ENCODE assay signal across 8 cellular contexts in the genomic region with DNA sequence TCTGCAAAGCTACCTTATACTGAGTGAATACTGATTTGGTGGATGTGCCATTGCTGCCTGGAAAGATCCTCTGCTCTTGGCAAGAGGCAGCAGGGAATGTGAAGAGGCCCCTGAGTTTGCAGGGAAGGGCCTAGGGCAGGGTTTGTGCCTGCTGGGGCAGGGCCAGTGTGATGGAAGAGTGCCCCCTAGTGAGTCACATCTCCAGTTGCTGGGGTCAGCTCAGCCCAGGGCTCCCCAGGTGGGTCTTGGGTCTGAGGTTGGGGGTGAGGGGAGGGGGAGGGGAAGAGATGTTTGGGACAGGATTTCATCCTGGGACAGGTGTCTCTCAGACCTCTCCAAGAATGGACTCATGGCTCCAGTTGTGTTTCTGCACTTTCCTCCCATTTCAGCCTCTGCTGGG. TPM values are rescaled to one million over a fixed set of nuclear protein-coding genes. Genes with fewer than 3 reads are reported as not detected.
DNase-seq lines count a peak whose midpoint lies in the region; ATAC-seq, FAIRE-seq and TF ChIP-seq lines count a peak whose summit lies in the region.

No MANE protein-coding gene starts in this region.

- H3K27ac ChIP-seq in A549 = peak overlapping the region; percentile 37 to 99; a peak in 5 of 6 replicates
- no peak overlapping the region for H3K27ac ChIP-seq in kidney (ENCODE audit: low read depth in 2 of 2, low read length in 2 of 2)
- no peak overlapping the region for H3K27ac ChIP-seq in uterus
- no peak overlapping the region for H3K27ac ChIP-seq in RWPE1

- DNase-seq in A549 (ENCODE audit: low read depth in 1 of 2, low spot score in 1 of 2) (no peak), HCEC 1CT (peak; percentile 40), kidney (peak; percentile 67), uterus (no peak), RWPE1 (ENCODE audit: low spot score) (no peak), NCI-H187 treated with DMSO at 0.1 percent for 48 hours (lab: John Stamatoyannopoulos, UW) (no peak)
- DNase-seq in activated naive CD8-positive, alpha-beta T cell treated with anti-CD3 and anti-CD28 coated beads, Interleukin-2, amount 10 ng/mL, durations not matched to agents 7 days and 5 days = no peak

- peaks cover 60% of the 10 kb centered on the region for H3K27me3 Mint-ChIP-seq in activated naive CD8-positive, alpha-beta T cell treated with anti-CD3 and anti-CD28 coated beads, Interleukin-2, amount 10 ng/mL, durations not matched to agents 7 days and 5 days

- H3K4me3 ChIP-seq in A549 = no peak overlapping the region
- H3K4me3 ChIP-seq in kidney (ENCODE audit: low read length in 2 of 2) = no peak overlapping the region
- H3K4me3 ChIP-seq in uterus = no peak overlapping the region

- H3K27ac Mint-ChIP-seq in activated naive CD8-positive, alpha-beta T cell treated with anti-CD3 and anti-CD28 coated beads, Interleukin-2, amount 10 ng/mL, durations not matched to agents 7 days and 5 days = no peak overlapping the region

- H3K9ac ChIP-seq in kidney (ENCODE audit: low read length in 2 of 2) = no peak overlapping the region

- peaks cover 8% of the 10 kb centered on the region for H3K4me1 Mint-ChIP-seq in activated naive CD8-positive, alpha-beta T cell treated with anti-CD3 and anti-CD28 coated beads, Interleukin-2, amount 10 ng/mL, durations not matched to agents 7 days and 5 days

- FAIRE-seq in A549 (lab: Jason Lieb, UNC) (no peak), kidney (lab: Jason Lieb, UNC) (no peak)

- peak; percentile 69 to 78 for TF ChIP-seq RAD21 in A549 (conservative IDR thresholded peaks at IDR 0.05 in 1 of 2, IDR thresholded peaks at IDR 0.05 in 1 of 2)

- TF ChIP-seq EP300 in A549 (IDR thresholded peaks at IDR 0.05) = no peak

- H3K36me3 Mint-ChIP-seq in activated naive CD8-positive, alpha-beta T cell treated with anti-CD3 and anti-CD28 coated beads, Interleukin-2, amount 10 ng/mL, durations not matched to agents 7 days and 5 days = no peaks in the 10 kb centered on the region

- intact Hi-C loops in kidney (cut with DNase I) = loop anchor here (10.0 kb wide), 1 partner anchor 96 kb away; no protein-coding TSS in a partner anchor
- intact Hi-C loops in uterus (cut with DNase I; ENCODE audit: low total_unique reads) = no loop called here

- no peak; a peak in 1 of 6 replicates for ATAC-seq in A549
- ATAC-seq in activated naive CD8-positive, alpha-beta T cell treated with anti-CD3 and anti-CD28 coated beads, Interleukin-2, amount 10 ng/mL, durations not matched to agents 7 days and 5 days (ENCODE audit: low read depth) = peak; percentile 35
- ATAC-seq in HG02763 (IDR thresholded peaks at IDR 0.05; ENCODE audit: unreplicated experiment) = no peak

- TF ChIP-seq POLR2A in A549 (IDR thresholded peaks at IDR 0.05; ENCODE audit: low read length) (no peak), uterus (IDR thresholded peaks at IDR 0.05) (no peak)

- H3K36me3 ChIP-seq in kidney (ENCODE audit: control insufficient read depth in 1 of 2, insufficient read depth in 2 of 2, low read length in 2 of 2) (no peaks in the 10 kb centered on the region), uterus (no peaks in the 10 kb centered on the region)

- H3K9me3 ChIP-seq in A549 (no peaks in the 10 kb centered on the region), kidney (ENCODE audit: control insufficient read depth in 1 of 2, low read length in 2 of 2) (no peaks in the 10 kb centered on the region), uterus (no peaks in the 10 kb centered on the region)

- H3K4me3 Mint-ChIP-seq in activated naive CD8-positive, alpha-beta T cell treated with anti-CD3 and anti-CD28 coated beads, Interleukin-2, amount 10 ng/mL, durations not matched to agents 7 days and 5 days = no peak overlapping the region

- POLR2A ChIA-PET in A549 (lab: Yijun Ruan, JAX) = interaction anchor here (0.6 kb wide), 1 partner anchor 65 kb away, joined by 3 read pairs; no protein-coding TSS in a partner anchor
- POLR2A ChIA-PET in activated naive CD8-positive, alpha-beta T cell treated with anti-CD3 and anti-CD28 coated beads, Interleukin-2, amount 10 ng/mL, durations not matched to agents 7 days and 5 days (lab: Charles Lee) = no interaction called here
- POLR2A ChIA-PET in RWPE1 (lab: Yijun Ruan, JAX; ENCODE audit: low non-redundant PET) = no interaction called here

- H3K4me2 ChIP-seq in A549 = no peak overlapping the region

- no peaks in the 10 kb centered on the region for H3K9me3 Mint-ChIP-seq in activated naive CD8-positive, alpha-beta T cell treated with anti-CD3 and anti-CD28 coated beads, Interleukin-2, amount 10 ng/mL, durations not matched to agents 7 days and 5 days

- H3K4me1 ChIP-seq in A549 (peaks cover 36% of the 10 kb centered on the region), kidney (ENCODE audit: control insufficient read depth in 1 of 2, insufficient read depth in 1 of 2, low read depth in 1 of 2, low read length in 2 of 2) (peaks cover 18 to 23% of the 10 kb centered on the region in 2 donors), uterus (no peaks in the 10 kb centered on the region)

- TF ChIP-seq CTCF in A549 (IDR thresholded peaks at IDR 0.05) = peak; percentile 49; the same call in 2 of the 3 replicates
- peak; percentile 68 for TF ChIP-seq CTCF in kidney (IDR thresholded peaks at IDR 0.05; ENCODE audit: borderline replicate concordance, extremely low read depth, insufficient read depth)
- TF ChIP-seq CTCF in uterus (IDR thresholded peaks at IDR 0.05) = peak; percentile 23 to 44 (median 30)
- no peak; the same call in 1 of the 2 replicates for TF ChIP-seq CTCF in RWPE1 (conservative IDR thresholded peaks at IDR 0.05; ENCODE audit: low read depth)

- CTCF ChIA-PET in A549 (lab: Yijun Ruan, JAX) (interaction anchor here (1.1 to 31.4 kb wide), 6 partner anchors 13 to 101 kb away, joined by 3 to 356 read pairs (median 14); a partner anchor contains a TSS), RWPE1 (lab: Yijun Ruan, JAX) (interaction anchor here (0.7 kb wide), 2 partner anchors 29 to 95 kb away, joined by 3 read pairs; no protein-coding TSS in a partner anchor)

- H3K27me3 ChIP-seq in uterus = no peaks in the 10 kb centered on the region

TF ChIP-seq in A549, 52 proteins besides CTCF, POLR2A, EP300 and RAD21:
- no peak for TF ChIP-seq JUN (IDR thresholded peaks at IDR 0.05)
- no peak for TF ChIP-seq JUNB (IDR thresholded peaks at IDR 0.05)
- TF ChIP-seq ZFP36 (IDR thresholded peaks at IDR 0.05; ENCODE audit: borderline replicate concordance, partially characterized antibody) = no peak
- peak; percentile 66 for TF ChIP-seq SMC3 (IDR thresholded peaks at IDR 0.05)
- no peak for TF ChIP-seq GATA3 (IDR thresholded peaks at IDR 0.05; ENCODE audit: borderline replicate concordance)
TF ChIP-seq in A549: peak in this region for 1.

RNA-seq across cellular contexts. Expression of a gene that starts 4.1 kb away (rescaled TPM):
- polyA plus RNA-seq in A549 (2011; rRNA removed) (36.3 and 44.1 TPM in 2 replicates), A549 (2017; fragmentation: RNase III; extraction: RNeasy Plus Mini Kit Qiagen cat#74134 plus additional on column Dnase treatment) (40.7 to 49.4 TPM (median 41.1 TPM) in 3 replicates), kidney (ENCODE audit: insufficient read depth, low read depth, low replicate concordance) (19.5 TPM)
- polyA plus RNA-seq in A549 (2012; cell fraction: cytosol; rRNA removed) = 70.4 and 95.3 TPM in 2 replicates
- 144 and 160 TPM in 2 replicates for polyA plus RNA-seq in A549 (2012; cell fraction: nucleus; rRNA removed)
- polyA minus RNA-seq in A549 (2011; rRNA and poly(A)+ RNA removed) = 48.6 and 69.1 TPM in 2 replicates
- not detected for total RNA-seq in activated naive CD8-positive, alpha-beta T cell treated with anti-CD3 and anti-CD28 coated beads, Interleukin-2, amount 10 ng/mL, durations not matched to agents 7 days and 5 days
- total RNA-seq in kidney (83.5 TPM), uterus (10 to 100 TPM; 49.4 to 87.5 (median 61.4) TPM)

Comparison
In these comparisons a context has a peak if more than half of its experiments do, and no peak if none do; other contexts are left out.
1. DNase-seq: peak in HCEC 1CT (single experiment) and kidney (single experiment); none in A549 (0 of 2), activated naive CD8-positive, alpha-beta T cell treated with anti-CD3 and anti-CD28 coated beads, Interleukin-2, amount 10 ng/mL, durations not matched to agents 7 days and 5 days (single experiment), uterus (0 of 2), RWPE1 (single experiment) and NCI-H187 treated with DMSO at 0.1 percent for 48 hours (single experiment).
2. H3K27ac ChIP-seq: peak in A549 (2 of 2); none in kidney (0 of 2), uterus (0 of 2) and RWPE1 (single experiment).
3. RNA of a gene that starts 4.1 kb away (total RNA-seq): 83.5 TPM in kidney (single experiment) and 49.4 to 87.5 TPM in uterus; not detected in activated naive CD8-positive, alpha-beta T cell treated with anti-CD3 and anti-CD28 coated beads, Interleukin-2, amount 10 ng/mL, durations not matched to agents 7 days and 5 days; every median in the first group is over 10 times any median in the second.